In the genomic region with DNA sequence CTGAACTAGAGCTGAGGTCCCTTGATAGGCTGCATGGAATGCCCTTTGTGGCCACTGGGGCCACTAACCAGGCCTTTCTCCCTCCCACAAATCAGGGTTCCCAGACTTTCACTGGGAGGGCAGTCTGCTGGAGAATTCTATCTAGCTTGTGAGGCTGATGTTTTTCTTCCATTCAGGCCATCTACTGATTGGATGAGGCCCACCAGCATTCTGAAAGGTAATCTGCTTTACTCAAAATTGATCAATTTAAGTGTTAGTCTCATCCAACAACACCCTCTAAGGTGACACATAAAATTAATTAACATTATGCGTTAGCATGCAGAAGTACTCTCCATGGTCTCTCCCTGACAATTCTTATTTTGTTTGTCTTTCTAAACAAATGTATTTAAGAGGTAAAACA, we compare ENCODE assay signal across 24 cellular contexts.
"Had no signal": no experiment of that assay in that cellular context is flagged by ENCODE, and none has a peak within 500 bp of the region (broad histone marks: within the 10 kb centered on the region; RNA-seq: fewer than 3 reads in every experiment).

No MANE protein-coding gene starts in this region.

- FAIRE-seq: islet of Langerhans had no signal

- ATAC-seq: mucosa of descending colon; naive thymus-derived CD4-positive, alpha-beta T cell; natural killer cell treated with Interleukin-12 subunit alpha and Interleukin-12 subunit beta and Interleukin-15 and Interleukin-18, amount 100 ng/mL, for 72 hours; right lobe of liver; stimulated activated memory B cell treated with anti-CD40 and anti-IgM and Interleukin-4, amounts not matched to agents 10 μg/mL and 1 μg/mL and 100 μg/mL, for 72 hours; stimulated activated naive CD8-positive, alpha-beta T cell treated with anti-CD3 and anti-CD28 coated beads, Interleukin-15, amount 100 ng/mL, for 72 hours had no signal

- H3K27ac ChIP-seq: left ventricle myocardium inferior, ovary, right atrium auricular region, right lobe of liver, tibial nerve, upper lobe of left lung, vagina had no signal

- H3K36me3 ChIP-seq: left ventricle myocardium inferior, ovary, right atrium auricular region, right lobe of liver, tibial nerve, upper lobe of left lung, vagina had no signal

- DNase-seq: hypothalamus; immature natural killer cell; left ventricle myocardium inferior; midbrain; mucosa of descending colon; naive thymus-derived CD4-positive, alpha-beta T cell; ovary; right lobe of liver; stimulated activated CD4-positive, alpha-beta T cell treated with anti-CD3 and anti-CD28 coated beads, Interleukin-1b, Interleukin-23, amount 100 ng/mL, for 48 hours; stimulated activated CD4-positive, alpha-beta T cell treated with anti-CD3 and anti-CD28 coated beads, Interleukin-2, amount 100 ng/mL, for 48 hours; stimulated activated CD4-positive, alpha-beta T cell treated with anti-CD3 and anti-CD28 coated beads, Interleukin-4, amount 100 ng/mL, for 4 hours; stimulated activated CD8-positive, alpha-beta memory T cell treated with anti-CD3 and anti-CD28 coated beads, Interleukin-4, amount 100 ng/mL, for 48 hours; stimulated activated naive CD4-positive, alpha-beta T cell treated with Interleukin-2 at 50 U/mL for 16 hours; stimulated activated naive CD8-positive, alpha-beta T cell treated with anti-CD3 and anti-CD28 coated beads, Interleukin-15, amount 100 ng/mL, for 72 hours; substantia nigra; upper lobe of left lung had no signal

- H3K4me3 ChIP-seq: left ventricle myocardium inferior, lung, mucosa of descending colon, ovary, right atrium auricular region, right lobe of liver, smooth muscle cell, tibial nerve, upper lobe of left lung, vagina had no signal

- H3K4me1 ChIP-seq: left ventricle myocardium inferior, right atrium auricular region, right lobe of liver, tibial nerve, upper lobe of left lung, vagina had no signal

- H3K27me3 ChIP-seq: ovary, right atrium auricular region, right lobe of liver, tibial nerve, upper lobe of left lung, vagina had no signal

- H3K4me2 ChIP-seq: smooth muscle cell had no signal

- H3K9me3 ChIP-seq: left ventricle myocardium inferior, mucosa of descending colon, ovary, right atrium auricular region, right lobe of liver, tibial nerve, upper lobe of left lung, vagina had no signal
